1 cellular context compared by ENCODE assay signal in the genomic region with DNA sequence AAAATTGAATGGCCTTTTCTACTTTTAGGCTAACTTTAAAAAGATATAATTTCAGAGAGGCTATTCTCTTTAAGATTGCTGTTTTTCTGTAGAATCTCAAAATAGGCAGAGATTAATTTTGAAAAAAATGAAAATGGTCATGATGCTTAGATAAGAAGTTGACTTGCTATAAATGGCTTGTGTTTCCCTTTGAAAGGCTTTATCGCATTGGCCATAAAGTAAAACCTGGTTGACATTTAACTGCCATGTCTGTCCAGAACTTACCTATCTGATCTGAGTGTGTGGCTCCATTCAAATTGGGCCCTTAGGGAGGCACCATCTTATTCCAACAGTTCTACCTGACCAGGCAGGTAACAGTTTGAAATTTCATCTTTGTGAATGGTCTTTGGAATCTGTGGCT.
TF ChIP-seq lines count a peak whose summit lies in the region.

No MANE protein-coding gene starts in this region.

TF ChIP-seq in K562, 482 proteins besides CTCF, POLR2A, EP300 and RAD21 (continued from another document and continues in another):
- TF ChIP-seq, protein P1, sequence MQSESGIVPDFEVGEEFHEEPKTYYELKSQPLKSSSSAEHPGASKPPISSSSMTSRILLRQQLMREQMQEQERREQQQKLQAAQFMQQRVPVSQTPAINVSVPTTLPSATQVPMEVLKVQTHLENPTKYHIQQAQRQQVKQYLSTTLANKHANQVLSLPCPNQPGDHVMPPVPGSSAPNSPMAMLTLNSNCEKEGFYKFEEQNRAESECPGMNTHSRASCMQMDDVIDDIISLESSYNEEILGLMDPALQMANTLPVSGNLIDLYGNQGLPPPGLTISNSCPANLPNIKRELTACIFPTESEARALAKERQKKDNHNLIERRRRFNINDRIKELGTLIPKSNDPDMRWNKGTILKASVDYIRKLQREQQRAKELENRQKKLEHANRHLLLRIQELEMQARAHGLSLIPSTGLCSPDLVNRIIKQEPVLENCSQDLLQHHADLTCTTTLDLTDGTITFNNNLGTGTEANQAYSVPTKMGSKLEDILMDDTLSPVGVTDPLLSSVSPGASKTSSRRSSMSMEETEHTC (IDR thresholded peaks at IDR 0.05): no peak
- no peak for TF ChIP-seq CEBPG (CRISPR knock-in tag; IDR thresholded peaks at IDR 0.05)
- TF ChIP-seq CEBPG (tag; conservative IDR thresholded peaks at IDR 0.05 in 1 of 2, IDR thresholded peaks at IDR 0.05 in 1 of 2): no peak
- no peak for TF ChIP-seq BRF2 (IDR thresholded peaks at IDR 0.05; ENCODE audit: borderline replicate concordance, insufficient read depth, insufficient read length)
- TF ChIP-seq, protein P2, sequence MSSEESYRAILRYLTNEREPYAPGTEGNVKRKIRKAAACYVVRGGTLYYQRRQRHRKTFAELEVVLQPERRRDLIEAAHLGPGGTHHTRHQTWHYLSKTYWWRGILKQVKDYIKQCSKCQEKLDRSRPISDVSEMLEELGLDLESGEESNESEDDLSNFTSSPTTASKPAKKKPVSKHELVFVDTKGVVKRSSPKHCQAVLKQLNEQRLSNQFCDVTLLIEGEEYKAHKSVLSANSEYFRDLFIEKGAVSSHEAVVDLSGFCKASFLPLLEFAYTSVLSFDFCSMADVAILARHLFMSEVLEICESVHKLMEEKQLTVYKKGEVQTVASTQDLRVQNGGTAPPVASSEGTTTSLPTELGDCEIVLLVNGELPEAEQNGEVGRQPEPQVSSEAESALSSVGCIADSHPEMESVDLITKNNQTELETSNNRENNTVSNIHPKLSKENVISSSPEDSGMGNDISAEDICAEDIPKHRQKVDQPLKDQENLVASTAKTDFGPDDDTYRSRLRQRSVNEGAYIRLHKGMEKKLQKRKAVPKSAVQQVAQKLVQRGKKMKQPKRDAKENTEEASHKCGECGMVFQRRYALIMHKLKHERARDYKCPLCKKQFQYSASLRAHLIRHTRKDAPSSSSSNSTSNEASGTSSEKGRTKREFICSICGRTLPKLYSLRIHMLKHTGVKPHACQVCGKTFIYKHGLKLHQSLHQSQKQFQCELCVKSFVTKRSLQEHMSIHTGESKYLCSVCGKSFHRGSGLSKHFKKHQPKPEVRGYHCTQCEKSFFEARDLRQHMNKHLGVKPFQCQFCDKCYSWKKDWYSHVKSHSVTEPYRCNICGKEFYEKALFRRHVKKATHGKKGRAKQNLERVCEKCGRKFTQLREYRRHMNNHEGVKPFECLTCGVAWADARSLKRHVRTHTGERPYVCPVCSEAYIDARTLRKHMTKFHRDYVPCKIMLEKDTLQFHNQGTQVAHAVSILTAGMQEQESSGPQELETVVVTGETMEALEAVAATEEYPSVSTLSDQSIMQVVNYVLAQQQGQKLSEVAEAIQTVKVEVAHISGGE (CRISPR knock-in tag; IDR thresholded peaks at IDR 0.05): no peak
- TF ChIP-seq CBFA2T3 (IDR thresholded peaks at IDR 0.05): peak; percentile 48
- TF ChIP-seq HCFC1 (IDR thresholded peaks at IDR 0.05; ENCODE audit: low read depth, low read length): no peak
- no peak for TF ChIP-seq SREBF1 (IDR thresholded peaks at IDR 0.05; ENCODE audit: borderline replicate concordance, low read depth, low read length)
- no peak for TF ChIP-seq ZNF551 (CRISPR knock-in tag; IDR thresholded peaks at IDR 0.05)
- TF ChIP-seq ZFX (CRISPR knock-in tag; IDR thresholded peaks at IDR 0.05): no peak
- TF ChIP-seq, protein P3, sequence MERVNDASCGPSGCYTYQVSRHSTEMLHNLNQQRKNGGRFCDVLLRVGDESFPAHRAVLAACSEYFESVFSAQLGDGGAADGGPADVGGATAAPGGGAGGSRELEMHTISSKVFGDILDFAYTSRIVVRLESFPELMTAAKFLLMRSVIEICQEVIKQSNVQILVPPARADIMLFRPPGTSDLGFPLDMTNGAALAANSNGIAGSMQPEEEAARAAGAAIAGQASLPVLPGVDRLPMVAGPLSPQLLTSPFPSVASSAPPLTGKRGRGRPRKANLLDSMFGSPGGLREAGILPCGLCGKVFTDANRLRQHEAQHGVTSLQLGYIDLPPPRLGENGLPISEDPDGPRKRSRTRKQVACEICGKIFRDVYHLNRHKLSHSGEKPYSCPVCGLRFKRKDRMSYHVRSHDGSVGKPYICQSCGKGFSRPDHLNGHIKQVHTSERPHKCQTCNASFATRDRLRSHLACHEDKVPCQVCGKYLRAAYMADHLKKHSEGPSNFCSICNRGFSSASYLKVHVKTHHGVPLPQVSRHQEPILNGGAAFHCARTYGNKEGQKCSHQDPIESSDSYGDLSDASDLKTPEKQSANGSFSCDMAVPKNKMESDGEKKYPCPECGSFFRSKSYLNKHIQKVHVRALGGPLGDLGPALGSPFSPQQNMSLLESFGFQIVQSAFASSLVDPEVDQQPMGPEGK (CRISPR knock-in tag; IDR thresholded peaks at IDR 0.05; ENCODE audit: borderline replicate concordance): no peak
- no peak for TF ChIP-seq ZNF24 (IDR thresholded peaks at IDR 0.05)
- TF ChIP-seq XRCC4 (IDR thresholded peaks at IDR 0.05; ENCODE audit: extremely low read depth, insufficient read depth, insufficient read length): no peak
- TF ChIP-seq ZNF12 (CRISPR knock-in tag; IDR thresholded peaks at IDR 0.05): no peak
- no peak for TF ChIP-seq TAF15 (IDR thresholded peaks at IDR 0.05; ENCODE audit: low read depth, low read length)
- no peak for TF ChIP-seq ZNF764 (CRISPR knock-in tag; IDR thresholded peaks at IDR 0.05; ENCODE audit: low read depth)
- TF ChIP-seq HNRNPK (IDR thresholded peaks at IDR 0.05; ENCODE audit: low read depth, low read length, poor library complexity, severe bottlenecking): no peak
- no peak for TF ChIP-seq KAT8 (IDR thresholded peaks at IDR 0.05; ENCODE audit: low read depth)
- TF ChIP-seq SMARCE1 (IDR thresholded peaks at IDR 0.05): no peak
- TF ChIP-seq, protein P4, sequence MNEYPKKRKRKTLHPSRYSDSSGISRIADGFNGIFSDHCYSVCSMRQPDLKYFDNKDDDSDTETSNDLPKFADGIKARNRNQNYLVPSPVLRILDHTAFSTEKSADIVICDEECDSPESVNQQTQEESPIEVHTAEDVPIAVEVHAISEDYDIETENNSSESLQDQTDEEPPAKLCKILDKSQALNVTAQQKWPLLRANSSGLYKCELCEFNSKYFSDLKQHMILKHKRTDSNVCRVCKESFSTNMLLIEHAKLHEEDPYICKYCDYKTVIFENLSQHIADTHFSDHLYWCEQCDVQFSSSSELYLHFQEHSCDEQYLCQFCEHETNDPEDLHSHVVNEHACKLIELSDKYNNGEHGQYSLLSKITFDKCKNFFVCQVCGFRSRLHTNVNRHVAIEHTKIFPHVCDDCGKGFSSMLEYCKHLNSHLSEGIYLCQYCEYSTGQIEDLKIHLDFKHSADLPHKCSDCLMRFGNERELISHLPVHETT (CRISPR knock-in tag; conservative IDR thresholded peaks at IDR 0.05 in 1 of 2, IDR thresholded peaks at IDR 0.05 in 1 of 2): no peak
- peak in 1 of 2 experiments; percentile 70; a peak in 1 of 4 replicates for TF ChIP-seq SRF (CRISPR knock-in tag; IDR thresholded peaks at IDR 0.05)
- TF ChIP-seq BCL6 (CRISPR knock-in tag; IDR thresholded peaks at IDR 0.05): no peak
- TF ChIP-seq ZNF780A (CRISPR knock-in tag; IDR thresholded peaks at IDR 0.05): no peak
- no peak for TF ChIP-seq C11orf30 (IDR thresholded peaks at IDR 0.05; ENCODE audit: low read depth)
- peak; percentile 75 for TF ChIP-seq MEIS2 (IDR thresholded peaks at IDR 0.05; ENCODE audit: partially characterized antibody)
- no peak for TF ChIP-seq BCOR (IDR thresholded peaks at IDR 0.05)
- TF ChIP-seq, protein P5, sequence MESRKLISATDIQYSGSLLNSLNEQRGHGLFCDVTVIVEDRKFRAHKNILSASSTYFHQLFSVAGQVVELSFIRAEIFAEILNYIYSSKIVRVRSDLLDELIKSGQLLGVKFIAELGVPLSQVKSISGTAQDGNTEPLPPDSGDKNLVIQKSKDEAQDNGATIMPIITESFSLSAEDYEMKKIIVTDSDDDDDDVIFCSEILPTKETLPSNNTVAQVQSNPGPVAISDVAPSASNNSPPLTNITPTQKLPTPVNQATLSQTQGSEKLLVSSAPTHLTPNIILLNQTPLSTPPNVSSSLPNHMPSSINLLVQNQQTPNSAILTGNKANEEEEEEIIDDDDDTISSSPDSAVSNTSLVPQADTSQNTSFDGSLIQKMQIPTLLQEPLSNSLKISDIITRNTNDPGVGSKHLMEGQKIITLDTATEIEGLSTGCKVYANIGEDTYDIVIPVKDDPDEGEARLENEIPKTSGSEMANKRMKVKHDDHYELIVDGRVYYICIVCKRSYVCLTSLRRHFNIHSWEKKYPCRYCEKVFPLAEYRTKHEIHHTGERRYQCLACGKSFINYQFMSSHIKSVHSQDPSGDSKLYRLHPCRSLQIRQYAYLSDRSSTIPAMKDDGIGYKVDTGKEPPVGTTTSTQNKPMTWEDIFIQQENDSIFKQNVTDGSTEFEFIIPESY (CRISPR knock-in tag; IDR thresholded peaks at IDR 0.05): no peak
- TF ChIP-seq HDAC1 (IDR thresholded peaks at IDR 0.05): no peak
- TF ChIP-seq, protein P6, sequence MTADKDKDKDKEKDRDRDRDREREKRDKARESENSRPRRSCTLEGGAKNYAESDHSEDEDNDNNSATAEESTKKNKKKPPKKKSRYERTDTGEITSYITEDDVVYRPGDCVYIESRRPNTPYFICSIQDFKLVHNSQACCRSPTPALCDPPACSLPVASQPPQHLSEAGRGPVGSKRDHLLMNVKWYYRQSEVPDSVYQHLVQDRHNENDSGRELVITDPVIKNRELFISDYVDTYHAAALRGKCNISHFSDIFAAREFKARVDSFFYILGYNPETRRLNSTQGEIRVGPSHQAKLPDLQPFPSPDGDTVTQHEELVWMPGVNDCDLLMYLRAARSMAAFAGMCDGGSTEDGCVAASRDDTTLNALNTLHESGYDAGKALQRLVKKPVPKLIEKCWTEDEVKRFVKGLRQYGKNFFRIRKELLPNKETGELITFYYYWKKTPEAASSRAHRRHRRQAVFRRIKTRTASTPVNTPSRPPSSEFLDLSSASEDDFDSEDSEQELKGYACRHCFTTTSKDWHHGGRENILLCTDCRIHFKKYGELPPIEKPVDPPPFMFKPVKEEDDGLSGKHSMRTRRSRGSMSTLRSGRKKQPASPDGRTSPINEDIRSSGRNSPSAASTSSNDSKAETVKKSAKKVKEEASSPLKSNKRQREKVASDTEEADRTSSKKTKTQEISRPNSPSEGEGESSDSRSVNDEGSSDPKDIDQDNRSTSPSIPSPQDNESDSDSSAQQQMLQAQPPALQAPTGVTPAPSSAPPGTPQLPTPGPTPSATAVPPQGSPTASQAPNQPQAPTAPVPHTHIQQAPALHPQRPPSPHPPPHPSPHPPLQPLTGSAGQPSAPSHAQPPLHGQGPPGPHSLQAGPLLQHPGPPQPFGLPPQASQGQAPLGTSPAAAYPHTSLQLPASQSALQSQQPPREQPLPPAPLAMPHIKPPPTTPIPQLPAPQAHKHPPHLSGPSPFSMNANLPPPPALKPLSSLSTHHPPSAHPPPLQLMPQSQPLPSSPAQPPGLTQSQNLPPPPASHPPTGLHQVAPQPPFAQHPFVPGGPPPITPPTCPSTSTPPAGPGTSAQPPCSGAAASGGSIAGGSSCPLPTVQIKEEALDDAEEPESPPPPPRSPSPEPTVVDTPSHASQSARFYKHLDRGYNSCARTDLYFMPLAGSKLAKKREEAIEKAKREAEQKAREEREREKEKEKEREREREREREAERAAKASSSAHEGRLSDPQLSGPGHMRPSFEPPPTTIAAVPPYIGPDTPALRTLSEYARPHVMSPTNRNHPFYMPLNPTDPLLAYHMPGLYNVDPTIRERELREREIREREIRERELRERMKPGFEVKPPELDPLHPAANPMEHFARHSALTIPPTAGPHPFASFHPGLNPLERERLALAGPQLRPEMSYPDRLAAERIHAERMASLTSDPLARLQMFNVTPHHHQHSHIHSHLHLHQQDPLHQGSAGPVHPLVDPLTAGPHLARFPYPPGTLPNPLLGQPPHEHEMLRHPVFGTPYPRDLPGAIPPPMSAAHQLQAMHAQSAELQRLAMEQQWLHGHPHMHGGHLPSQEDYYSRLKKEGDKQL (CRISPR knock-in tag; IDR thresholded peaks at IDR 0.05; ENCODE audit: borderline replicate concordance): no peak
- no peak for TF ChIP-seq ATF7 (IDR thresholded peaks at IDR 0.05)
- no peak for TF ChIP-seq EZH2 (IDR thresholded peaks at IDR 0.05; ENCODE audit: borderline replicate concordance, low read depth, low read length)
- no peak for TF ChIP-seq CBX3 (IDR thresholded peaks at IDR 0.05; ENCODE audit: borderline replicate concordance in 1 of 2, low read length in 2 of 2)
- no peak for TF ChIP-seq STAG1 (CRISPR knock-in tag; IDR thresholded peaks at IDR 0.05; ENCODE audit: borderline replicate concordance)
- no peak for TF ChIP-seq ZNF124 (CRISPR knock-in tag; IDR thresholded peaks at IDR 0.05)
- TF ChIP-seq, protein P7, sequence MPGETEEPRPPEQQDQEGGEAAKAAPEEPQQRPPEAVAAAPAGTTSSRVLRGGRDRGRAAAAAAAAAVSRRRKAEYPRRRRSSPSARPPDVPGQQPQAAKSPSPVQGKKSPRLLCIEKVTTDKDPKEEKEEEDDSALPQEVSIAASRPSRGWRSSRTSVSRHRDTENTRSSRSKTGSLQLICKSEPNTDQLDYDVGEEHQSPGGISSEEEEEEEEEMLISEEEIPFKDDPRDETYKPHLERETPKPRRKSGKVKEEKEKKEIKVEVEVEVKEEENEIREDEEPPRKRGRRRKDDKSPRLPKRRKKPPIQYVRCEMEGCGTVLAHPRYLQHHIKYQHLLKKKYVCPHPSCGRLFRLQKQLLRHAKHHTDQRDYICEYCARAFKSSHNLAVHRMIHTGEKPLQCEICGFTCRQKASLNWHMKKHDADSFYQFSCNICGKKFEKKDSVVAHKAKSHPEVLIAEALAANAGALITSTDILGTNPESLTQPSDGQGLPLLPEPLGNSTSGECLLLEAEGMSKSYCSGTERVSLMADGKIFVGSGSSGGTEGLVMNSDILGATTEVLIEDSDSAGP (CRISPR knock-in tag; IDR thresholded peaks at IDR 0.05): no peak
- no peak for TF ChIP-seq HMG20A (CRISPR knock-in tag; conservative IDR thresholded peaks at IDR 0.05)
- no peak for TF ChIP-seq TEAD1 (CRISPR knock-in tag; IDR thresholded peaks at IDR 0.05)
- TF ChIP-seq DPF2 (IDR thresholded peaks at IDR 0.05): no peak
- TF ChIP-seq ZNF232 (CRISPR knock-in tag; IDR thresholded peaks at IDR 0.05): no peak
- peak; percentile 21; the same call in 1 of the 2 replicates for TF ChIP-seq RNF2 (IDR thresholded peaks at IDR 0.05)
- TF ChIP-seq MYBL2 (IDR thresholded peaks at IDR 0.05; ENCODE audit: low read depth): peak; percentile 61
- TF ChIP-seq MYBL2 (CRISPR knock-in tag; IDR thresholded peaks at IDR 0.05; ENCODE audit: borderline replicate concordance): no peak
- no peak for TF ChIP-seq ZNF212 (CRISPR knock-in tag; IDR thresholded peaks at IDR 0.05)
- no peak for TF ChIP-seq HOXB6 (CRISPR knock-in tag; IDR thresholded peaks at IDR 0.05; ENCODE audit: borderline replicate concordance)
